ENCODE assay signal across 8 cellular contexts in the genomic region with DNA sequence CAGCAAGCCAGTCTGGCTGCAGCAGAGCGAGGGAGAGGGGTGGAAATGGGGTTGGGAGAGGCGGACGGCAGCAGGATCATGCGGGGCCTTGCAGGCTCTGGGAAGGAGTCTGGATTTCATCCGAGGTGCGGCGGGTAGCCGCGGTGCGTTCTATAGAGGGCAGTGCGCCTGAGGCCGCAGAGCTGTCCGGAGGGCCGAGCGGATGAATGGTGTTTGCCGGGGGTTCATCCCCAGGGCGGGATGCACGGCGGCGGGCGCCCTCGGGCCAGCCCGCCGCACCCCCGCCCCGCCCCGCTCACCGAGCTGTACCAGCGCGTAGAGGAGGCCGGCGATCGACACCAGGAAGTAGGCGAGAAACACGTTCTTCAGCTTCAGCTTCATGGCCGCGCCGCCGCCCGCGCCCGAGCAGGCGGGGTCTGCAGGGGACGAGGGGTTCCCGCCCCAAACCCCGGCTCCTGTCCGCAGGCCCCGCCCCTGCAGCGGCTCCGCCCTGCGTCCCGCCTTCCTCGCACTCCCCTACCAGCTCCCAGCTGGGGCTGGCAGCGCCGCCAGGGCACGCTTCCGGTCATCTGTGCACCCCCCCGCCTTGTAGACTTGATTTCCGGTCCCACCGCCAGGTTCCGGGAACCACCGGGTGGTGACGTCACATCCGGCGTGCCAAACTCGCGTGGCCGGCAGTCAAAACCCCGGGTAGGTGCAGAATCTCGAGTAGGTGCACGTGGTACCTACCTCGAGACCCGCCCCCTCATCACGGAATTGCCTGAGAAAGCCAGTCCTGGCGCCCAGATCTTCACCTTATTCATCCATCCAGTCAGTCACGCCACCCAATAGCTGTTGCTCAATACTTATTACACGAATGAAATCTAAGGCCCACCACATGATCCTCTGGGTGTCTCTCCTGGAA. TPM values are rescaled to one million over a fixed set of nuclear protein-coding genes. Genes with fewer than 3 reads are reported as not detected.
DNase-seq lines count a peak whose midpoint lies in the region; ATAC-seq and TF ChIP-seq lines count a peak whose summit lies in the region.

A gene (minus strand): TSS at position 420 of the 904 bp plus-strand sequence. CDS start 39 bp downstream, at position 381.

- H3K4me1 Mint-ChIP-seq in activated CD4-positive, alpha-beta T cell treated with anti-CD3 and anti-CD28 coated beads, Interleukin-2, amount 10 ng/mL, durations not matched to agents 24 days and 14 days, result peaks cover 25% of the 10 kb centered on the region

- CTCF ChIA-PET in BJ (lab: Yijun Ruan, JAX), result interaction anchor here (0.7 to 4.0 kb wide), 8 partner anchors 8 to 226 kb away, joined by 3 to 26 read pairs (median 3); a partner anchor contains a TSS

- peaks cover 19% of the 10 kb centered on the region for H3K36me3 ChIP-seq in BJ (ENCODE audit: control insufficient read depth, insufficient read depth, low read length)

- intact Hi-C loops in activated CD4-positive, alpha-beta T cell treated with anti-CD3 and anti-CD28 coated beads, Interleukin-2, amount 10 ng/mL, durations not matched to agents 24 days and 14 days (cut with micrococcal nuclease), result loop anchor here (1.0 to 2.0 kb wide), 6 partner anchors 10 to 43 kb away; a partner anchor contains a TSS
- intact Hi-C loops in left colon (cut with DNase I, micrococcal nuclease), result no loop called here

- peak within 1 kb of the TSS; percentile 55 to 90 for H3K27ac ChIP-seq in coronary artery

- H3K36me3 Mint-ChIP-seq in activated CD4-positive, alpha-beta T cell treated with anti-CD3 and anti-CD28 coated beads, Interleukin-2, amount 10 ng/mL, durations not matched to agents 24 days and 14 days (ENCODE audit: low read depth), result peaks cover 49% of the 10 kb centered on the region

- TF ChIP-seq CTCF in BJ (IDR thresholded peaks at IDR 0.05; ENCODE audit: insufficient read depth, low read depth, low read length) (no peak), coronary artery (IDR thresholded peaks at IDR 0.05) (no peak)

- H3K27me3 ChIP-seq in BJ (ENCODE audit: control insufficient read depth, insufficient read depth, low read length), result no peaks in the 10 kb centered on the region

- no peaks in the 10 kb centered on the region for H3K9me3 Mint-ChIP-seq in activated CD4-positive, alpha-beta T cell treated with anti-CD3 and anti-CD28 coated beads, Interleukin-2, amount 10 ng/mL, durations not matched to agents 24 days and 14 days

- POLR2A ChIA-PET in BJ (lab: Charles Lee), result interaction anchor here (0.6 to 2.2 kb wide), 4 partner anchors 31 to 241 kb away, joined by 4 to 11 read pairs (median 6); a partner anchor contains a TSS

- H3K4me3 ChIP-seq in BJ (ENCODE audit: low read depth, low read length), result peak within 1 kb of the TSS; percentile 54
- peak within 1 kb of the TSS; percentile 78 for H3K4me3 ChIP-seq in coronary artery

- ATAC-seq in GM19324 (IDR thresholded peaks at IDR 0.05; ENCODE audit: low FRiP score, unreplicated experiment) (peak; percentile 95), HG03469 (IDR thresholded peaks at IDR 0.05; ENCODE audit: unreplicated experiment) (peak; percentile 84), left colon (peak; percentile 95)

- H3K27ac Mint-ChIP-seq in activated CD4-positive, alpha-beta T cell treated with anti-CD3 and anti-CD28 coated beads, Interleukin-2, amount 10 ng/mL, durations not matched to agents 24 days and 14 days, result peak within 1 kb of the TSS; percentile 99

- H3K4me3 Mint-ChIP-seq in activated CD4-positive, alpha-beta T cell treated with anti-CD3 and anti-CD28 coated beads, Interleukin-2, amount 10 ng/mL, durations not matched to agents 24 days and 14 days, result peak within 1 kb of the TSS; percentile 97

- peaks cover 1% of the 10 kb centered on the region for H3K27me3 Mint-ChIP-seq in activated CD4-positive, alpha-beta T cell treated with anti-CD3 and anti-CD28 coated beads, Interleukin-2, amount 10 ng/mL, durations not matched to agents 24 days and 14 days

- DNase-seq in BJ (ENCODE audit: low read depth), result peak; percentile 90
- peak; percentile 98 for DNase-seq in NCI-H526 treated with DMSO at 0.1 percent for 48 hours (lab: John Stamatoyannopoulos, UW)
- peak; percentile 99 for DNase-seq in activated CD4-positive, alpha-beta T cell treated with anti-CD3 and anti-CD28 coated beads, Interleukin-2, amount 10 ng/mL, durations not matched to agents 24 days and 14 days
- peak; percentile 100 for DNase-seq in coronary artery (ENCODE audit: low spot score)
- peak; percentile 98 to 99 for DNase-seq in left colon
- peak; percentile 97 for DNase-seq in stimulated activated CD4-positive, alpha-beta T cell treated with anti-CD3 and anti-CD28 coated beads, Interleukin-1b, Interleukin-23, amount 100 ng/mL, for 48 hours

RNA-seq across cellular contexts. Expression of the gene that starts here (rescaled TPM):
- polyA plus RNA-seq in BJ (2011; rRNA removed), result 24.5 and 42.4 TPM in 2 replicates
- polyA minus RNA-seq in BJ (2011; rRNA and poly(A)+ RNA removed), result 10.5 and 15.5 TPM in 2 replicates
- total RNA-seq in activated CD4-positive, alpha-beta T cell treated with anti-CD3 and anti-CD28 coated beads, Interleukin-2, amount 10 ng/mL, durations not matched to agents 24 days and 14 days, result 80.3 and 91.4 TPM in 2 replicates
- total RNA-seq in left colon, result 10 to 100 TPM; 27.0 to 28.8 TPM

Comparison
In these comparisons a context has a peak if more than half of its experiments do, and no peak if none do; other contexts are left out.
1. Peak in every context shown above with its lines: DNase-seq, ATAC-seq, H3K4me3 ChIP-seq and H3K27ac ChIP-seq.